ENCODE assay signal across 10 cellular contexts in genomic region chr10:75208177-75208576, GRCh38. TPM values are rescaled to one million over a fixed set of nuclear protein-coding genes. Genes with fewer than 3 reads are reported as not detected.
DNase-seq lines count a peak whose midpoint lies in the region; ATAC-seq and TF ChIP-seq lines count a peak whose summit lies in the region.
"Had no signal": no experiment of that assay in that cellular context is flagged by ENCODE, and none has a peak within 500 bp of the region (broad histone marks: within the 10 kb centered on the region; RNA-seq: fewer than 3 reads in every experiment).

No MANE protein-coding gene starts in this region.

- no peaks in the 10 kb centered on the region for H3K9me3 Mint-ChIP-seq in type B pancreatic cell

- H3K4me3 ChIP-seq in left ventricle myocardium inferior (no peak overlapping the region), adrenal gland (no peak overlapping the region)

- no peak for TF ChIP-seq POLR2A in adrenal gland (IDR thresholded peaks at IDR 0.05)

- no peak for ATAC-seq in Right ventricle myocardium inferior
- no peak for ATAC-seq in activated CD4-positive, CD25-positive, alpha-beta regulatory T cell treated with anti-CD3 and anti-CD28 coated beads, Interleukin-2, amount 50 U/mL, for 24 hours

- 43 to 66% (median 52%) methylated on average over 3 to 4 of the region's 4 CpGs for WGBS in adrenal gland, 4 donors

- H3K4me1 Mint-ChIP-seq in type B pancreatic cell (ENCODE audit: unreplicated experiment): peaks cover 30% of the 10 kb centered on the region

- H3K9me3 ChIP-seq in left ventricle myocardium inferior (replicated peaks): no peaks in the 10 kb centered on the region
- H3K9me3 ChIP-seq in adrenal gland (replicated peaks in 1 of 3): no peaks in the 10 kb centered on the region

- H3K4me3 Mint-ChIP-seq in type B pancreatic cell: peak overlapping the region; percentile 80

- H3K4me1 ChIP-seq in left ventricle myocardium inferior (peaks cover 54% of the 10 kb centered on the region), adrenal gland (replicated peaks in 1 of 2) (peaks cover 24 to 40% of the 10 kb centered on the region in 2 donors)

- intact Hi-C loops in left ventricle myocardium inferior (cut with micrococcal nuclease): no loop called here
- intact Hi-C loops in Right ventricle myocardium inferior (cut with DNase I): no loop called here
- intact Hi-C loops in adrenal gland (cut with DNase I): no loop called here

- DNase-seq in left ventricle myocardium inferior (no peak), Right ventricle myocardium inferior (ENCODE audit: missing footprints) (no peak), adrenal gland (peak in 3 of 7 donors; percentile 57 to 70 (median 64)), kidney tubule cell (ENCODE audit: low spot score) (peak; percentile 60), type B pancreatic cell (ENCODE audit: extremely low spot score, unreplicated experiment) (no peak), NCI-H1048 (lab: John Stamatoyannopoulos, UW) (no peak), NCI-H446 (lab: John Stamatoyannopoulos, UW) (no peak)
- DNase-seq: activated CD4-positive, CD25-positive, alpha-beta regulatory T cell; effector CD4-positive, alpha-beta T cell had no signal

- no peak for TF ChIP-seq CTCF in left ventricle myocardium inferior (IDR thresholded peaks at IDR 0.05; ENCODE audit: borderline replicate concordance)
- TF ChIP-seq CTCF in adrenal gland (IDR thresholded peaks at IDR 0.05): no peak
- no peak for TF ChIP-seq CTCF in type B pancreatic cell (conservative IDR thresholded peaks at IDR 0.05)

- H3K36me3 ChIP-seq in left ventricle myocardium inferior (peaks cover 15% of the 10 kb centered on the region), adrenal gland (replicated peaks in 1 of 2) (peaks cover 0 to 6% of the 10 kb centered on the region in 2 donors)

- H3K36me3 Mint-ChIP-seq in type B pancreatic cell: peaks cover 16% of the 10 kb centered on the region

- H3K27me3 Mint-ChIP-seq in type B pancreatic cell: no peaks in the 10 kb centered on the region

- H3K27ac Mint-ChIP-seq in type B pancreatic cell: peak overlapping the region; percentile 88

- H3K27me3 ChIP-seq in left ventricle myocardium inferior (ENCODE audit: low read depth): no peaks in the 10 kb centered on the region
- H3K27me3 ChIP-seq in adrenal gland: no peaks in the 10 kb centered on the region

- H3K27ac ChIP-seq in left ventricle myocardium inferior (replicated peaks) (peak overlapping the region; percentile 15), adrenal gland (peak overlapping the region in 4 of 5 donors; percentile 16 to 99 (median 44))

RNA-seq across cellular contexts. Expression of gene VDAC2, which starts 2.4 kb away (rescaled TPM):
- total RNA-seq in left ventricle myocardium inferior (442 TPM), Right ventricle myocardium inferior (470 TPM), adrenal gland (100 to 1,000 TPM; 139 to 271 (median 197) TPM), type B pancreatic cell (ENCODE audit: low replicate concordance) (204 and 242 TPM in 2 replicates)
- 100 to 1,000 TPM in 2 of 3 donors, 10 to 100 TPM in 1; 83.2 to 297 (median 115) TPM for polyA plus RNA-seq in adrenal gland

RNA-seq across cellular contexts. Expression of gene COMTD1, which starts 27.6 kb away (rescaled TPM):
- total RNA-seq in left ventricle myocardium inferior: 29.0 TPM
- 32.3 TPM for total RNA-seq in Right ventricle myocardium inferior
- total RNA-seq in adrenal gland: 10 to 100 TPM; 17.3 to 82.0 (median 32.7) TPM
- 100 to 1,000 TPM in 1 of 3 donors, 10 to 100 TPM in 1, 1 to 10 TPM in 1; 2.0 to 137 (median 95.0) TPM for polyA plus RNA-seq in adrenal gland
- 40.4 and 62.6 TPM in 2 replicates for total RNA-seq in type B pancreatic cell (ENCODE audit: low replicate concordance)
